Comparison of ENCODE assay signal across 22 cellular contexts in the genomic region with DNA sequence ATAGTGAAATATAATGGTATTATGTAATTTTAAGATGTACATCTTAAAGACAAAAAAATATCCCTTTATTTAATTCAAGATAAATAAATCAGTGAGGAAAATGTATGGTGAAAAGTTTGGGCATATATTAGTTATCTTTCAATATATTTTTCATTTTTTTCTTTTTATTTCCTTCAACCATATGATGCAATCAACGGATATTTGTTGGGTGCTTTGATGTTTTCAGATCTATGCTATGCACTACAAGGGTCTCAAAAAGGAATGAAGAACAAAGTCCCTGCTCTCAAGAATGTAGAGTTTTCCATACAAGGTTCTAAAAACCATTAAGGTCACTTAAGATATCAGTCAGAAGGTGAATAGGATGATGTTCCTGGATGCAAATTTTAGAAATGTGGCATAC.
DNase-seq lines count a peak whose midpoint lies in the region; ATAC-seq and TF ChIP-seq lines count a peak whose summit lies in the region.
"Had no signal": no experiment of that assay in that cellular context is flagged by ENCODE, and none has a peak within 500 bp of the region (broad histone marks: within the 10 kb centered on the region; RNA-seq: fewer than 3 reads in every experiment).

No MANE protein-coding gene starts in this region.

- no peaks in the 10 kb centered on the region for H3K4me1 Mint-ChIP-seq in immature natural killer cell
- H3K4me1 Mint-ChIP-seq: CD4-positive, alpha-beta memory T cell; CD4-positive, CD25-positive, alpha-beta regulatory T cell; CD8-positive, alpha-beta memory T cell had no signal

- H3K9me3 ChIP-seq in IMR-90 (ENCODE audit: control insufficient read depth, insufficient read depth, low read length): no peaks in the 10 kb centered on the region
- H3K9me3 ChIP-seq: BE2C had no signal

- peak overlapping the region; percentile 25; the same call in 1 of the 2 replicates for H2BK20ac ChIP-seq in IMR-90 (ENCODE audit: low read depth, low read length)

- H3K27ac ChIP-seq in HL-60 (replicated peaks) (peak overlapping the region; percentile 57), IMR-90 (ENCODE audit: insufficient read depth, low read length) (no peak overlapping the region), epithelial cell of prostate (peak overlapping the region; percentile 34)
- H3K27ac ChIP-seq: BLaER1 had no signal

- no peak overlapping the region for H3K4me2 ChIP-seq in IMR-90 (ENCODE audit: low read depth, low read length)
- H3K4me2 ChIP-seq: BLaER1 had no signal

- in situ Hi-C loops in IMR-90 (cut with MboI; ENCODE audit: low sequenced_read_pairs): no loop called here

- no peak overlapping the region for H3K27ac Mint-ChIP-seq in immature natural killer cell
- H3K27ac Mint-ChIP-seq: CD4-positive, alpha-beta memory T cell; CD4-positive, CD25-positive, alpha-beta regulatory T cell had no signal

- no peak for TF ChIP-seq RAD21 in IMR-90 (IDR thresholded peaks at IDR 0.05; ENCODE audit: low read length)

- peaks cover 0 to 2% (median 0%) of the 10 kb centered on the region in 3 donors for H3K27me3 Mint-ChIP-seq in immature natural killer cell (ENCODE audit: low read depth in 3 of 3)
- H3K27me3 Mint-ChIP-seq: CD4-positive, alpha-beta memory T cell; CD4-positive, CD25-positive, alpha-beta regulatory T cell; CD8-positive, alpha-beta memory T cell had no signal

- no TSS peak for BruUV-seq in IMR-90 (replicated peaks; lab: Mats Ljungman, UMichigan)

- no peaks in the 10 kb centered on the region for H3K36me3 Mint-ChIP-seq in immature natural killer cell
- H3K36me3 Mint-ChIP-seq: CD14-positive monocyte; CD4-positive, alpha-beta memory T cell; CD4-positive, CD25-positive, alpha-beta regulatory T cell had no signal

- H3K4me3 Mint-ChIP-seq in immature natural killer cell: no peak overlapping the region
- H3K4me3 Mint-ChIP-seq: CD14-positive monocyte; CD4-positive, alpha-beta memory T cell; CD4-positive, CD25-positive, alpha-beta regulatory T cell; CD8-positive, alpha-beta memory T cell had no signal

- no peaks in the 10 kb centered on the region for H3K4me1 ChIP-seq in IMR-90 (ENCODE audit: control insufficient read depth, insufficient read depth, low read length)
- H3K4me1 ChIP-seq: BE2C, BLaER1 had no signal

- H4K5ac ChIP-seq in IMR-90 (ENCODE audit: low read depth, low read length): no peak overlapping the region

- H3K18ac ChIP-seq in IMR-90 (ENCODE audit: low read depth, low read length): no peak overlapping the region

- H3K23ac ChIP-seq in IMR-90 (ENCODE audit: low read depth, low read length): no peak overlapping the region

- no peak overlapping the region for H2AK5ac ChIP-seq in IMR-90 (ENCODE audit: low read depth, low read length)

- ATAC-seq in IMR-90 (ENCODE audit: low read depth) (no peak), GM18502 (IDR thresholded peaks at IDR 0.05; ENCODE audit: poor library complexity, unreplicated experiment) (no peak)
- ATAC-seq: GM12878 had no signal

- H4K8ac ChIP-seq in IMR-90 (ENCODE audit: low read depth in 2 of 2, low read length in 2 of 2): peak overlapping the region in 1 of 2 experiments; percentile 12; a peak in 1 of 4 replicates

- H3K56ac ChIP-seq in IMR-90 (ENCODE audit: extremely low read depth, insufficient read depth, low read length): no peak overlapping the region

- H3K4me3 ChIP-seq in HL-60 (replicated peaks; ENCODE audit: insufficient read depth, low read length): no peak overlapping the region
- H3K4me3 ChIP-seq in IMR-90 (ENCODE audit: insufficient read depth, low read depth, low read length): no peak overlapping the region
- H3K4me3 ChIP-seq: BLaER1, GM12878 had no signal

- no peaks in the 10 kb centered on the region for H3K9me3 Mint-ChIP-seq in immature natural killer cell
- H3K9me3 Mint-ChIP-seq: CD4-positive, CD25-positive, alpha-beta regulatory T cell; CD8-positive, alpha-beta memory T cell had no signal

- intact Hi-C loops in IMR-90 (cut with micrococcal nuclease): no loop called here

- DNase-seq in HL-60 (ENCODE audit: low read depth in 1 of 2, low spot score in 1 of 2): no peak
- no peak for DNase-seq in IMR-90
- no peak for DNase-seq in epithelial cell of prostate (ENCODE audit: low read depth, low spot score)
- no peak for DNase-seq in immature natural killer cell
- DNase-seq in NCI-H2107 treated with DMSO at 0.1 percent for 48 hours (lab: John Stamatoyannopoulos, UW; ENCODE audit: unreplicated experiment): no peak
- DNase-seq: 8988T; ACHN; BE2C; C1 segment of cervical spinal cord; CD4-positive, alpha-beta memory T cell; CD4-positive, CD25-positive, alpha-beta regulatory T cell; CD8-positive, alpha-beta memory T cell; COR-L47; DMS 273 treated with DMSO at 0.1 percent for 48 hours; DMS153; DMS79; DND-41; GDM1 had no signal

- CTCF ChIA-PET in IMR-90 (lab: Yijun Ruan, JAX): no interaction called here

- no peak overlapping the region for H4K91ac ChIP-seq in IMR-90 (ENCODE audit: insufficient read depth, low read depth, low read length)

- no CpG with 5 or more reads among the region's 1 CpG for WGBS in IMR-90 (ENCODE audit: extremely low coverage in 2 of 2, insufficient read length in 1 of 2), 2 experiments

- no peak overlapping the region for H3K14ac ChIP-seq in IMR-90 (replicated peaks; ENCODE audit: low read depth, low read length)

- H3K27me3 ChIP-seq in HL-60 (ENCODE audit: insufficient read depth, poor library complexity, severe bottlenecking) (no peaks in the 10 kb centered on the region), IMR-90 (ENCODE audit: control insufficient read depth, insufficient read depth, low read length) (no peaks in the 10 kb centered on the region)
- H3K27me3 ChIP-seq: BE2C, BLaER1 had no signal

- dilution Hi-C loops in IMR-90 (cut with HindIII; ENCODE audit: low sequenced_read_pairs, unreplicated experiment): no loop called here

- POLR2A ChIA-PET in IMR-90 (lab: Charles Lee; ENCODE audit: unreplicated experiment): no interaction called here

- no peak overlapping the region for H2AK9ac ChIP-seq in IMR-90 (replicated peaks; ENCODE audit: low read depth, low read length, poor library complexity)

- no peak overlapping the region for H3K4ac ChIP-seq in IMR-90 (ENCODE audit: low read depth, low read length)

- no peaks in the 10 kb centered on the region for H3K79me1 ChIP-seq in IMR-90 (ENCODE audit: low read depth in 1 of 2, low read length in 2 of 2)

- H3K9ac ChIP-seq in IMR-90 (ENCODE audit: low read depth, low read length): no peak overlapping the region
- H3K9ac ChIP-seq: BLaER1 had no signal

- TF ChIP-seq POLR2A in IMR-90 (IDR thresholded peaks at IDR 0.05; ENCODE audit: low read depth, low read length): no peak

- H2BK120ac ChIP-seq in IMR-90 (ENCODE audit: low read depth, low read length): no peak overlapping the region

- no peak overlapping the region for H2AFZ ChIP-seq in IMR-90 (replicated peaks; ENCODE audit: low read length, poor library complexity)

- no peak overlapping the region for H2BK5ac ChIP-seq in IMR-90 (ENCODE audit: low read depth, low read length, poor library complexity, severe bottlenecking)

- no peaks in the 10 kb centered on the region for H4K20me1 ChIP-seq in IMR-90 (ENCODE audit: insufficient read depth, low read length)
- H4K20me1 ChIP-seq: BLaER1 had no signal

- H3K36me3 ChIP-seq in IMR-90 (ENCODE audit: control insufficient read depth, insufficient read depth, low read length): no peaks in the 10 kb centered on the region
- H3K36me3 ChIP-seq: BE2C had no signal

- TF ChIP-seq CTCF in HL-60 (IDR thresholded peaks at IDR 0.05; ENCODE audit: insufficient read depth, low read length) (no peak), IMR-90 (conservative IDR thresholded peaks at IDR 0.05; ENCODE audit: low read depth, low read length) (no peak)

- no peak overlapping the region for H2BK15ac ChIP-seq in IMR-90 (ENCODE audit: low read depth, low read length)

- no peaks in the 10 kb centered on the region; the same call in 1 of the 2 replicates for H3K9me1 ChIP-seq in IMR-90 (ENCODE audit: insufficient read depth, low read length)

TF ChIP-seq in IMR-90, 13 proteins besides CTCF, POLR2A, EP300 and RAD21:
- TF ChIP-seq MAZ (IDR thresholded peaks at IDR 0.05; ENCODE audit: borderline replicate concordance, low read depth, low read length): no peak
- TF ChIP-seq CEBPB (IDR thresholded peaks at IDR 0.05; ENCODE audit: low read depth, low read length): peak; percentile 51; the same call in 1 of the 2 replicates
- TF ChIP-seq FOS (IDR thresholded peaks at IDR 0.05; ENCODE audit: low read depth, low read length): no peak
- no peak for TF ChIP-seq SMC3 (IDR thresholded peaks at IDR 0.05; ENCODE audit: low read depth, low read length)
- TF ChIP-seq RCOR1 (IDR thresholded peaks at IDR 0.05; ENCODE audit: insufficient replicate concordance, low read length): no peak
- no peak for TF ChIP-seq CHD1 (IDR thresholded peaks at IDR 0.05; ENCODE audit: low read depth, low read length)
- TF ChIP-seq NFE2L2 (IDR thresholded peaks at IDR 0.05; ENCODE audit: low read depth, low read length): no peak
- TF ChIP-seq USF2 (IDR thresholded peaks at IDR 0.05; ENCODE audit: low read depth, low read length): no peak
- TF ChIP-seq RFX5 (IDR thresholded peaks at IDR 0.05; ENCODE audit: low read depth, low read length): no peak
